21 cellular contexts compared by ENCODE assay signal in the genomic region with DNA sequence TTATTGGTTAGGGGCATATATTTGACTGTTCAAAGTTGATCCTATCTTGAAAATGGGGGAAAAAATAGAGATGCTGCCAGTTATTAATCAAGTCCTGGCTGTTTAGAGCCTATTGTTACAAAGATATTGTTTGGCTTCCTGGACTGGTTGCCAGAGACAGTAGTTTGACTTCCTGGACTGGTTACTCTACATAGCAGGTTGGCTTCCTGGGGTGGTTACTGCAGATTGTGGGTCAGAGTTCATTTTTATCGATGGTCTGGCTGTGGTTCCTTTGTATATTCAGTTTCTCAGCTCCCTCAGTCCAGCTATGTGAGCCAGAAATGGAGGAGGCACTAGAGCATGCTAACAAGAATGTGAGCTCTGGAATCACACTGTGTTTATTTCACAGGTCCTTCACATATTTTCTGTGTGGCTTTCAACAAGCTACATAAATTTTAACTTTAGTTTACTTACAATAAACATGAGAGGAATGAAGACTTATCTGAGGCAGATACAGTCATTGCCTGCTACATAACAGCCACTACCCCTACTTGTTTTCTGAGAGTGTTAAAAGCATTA.
"Had no signal": no experiment of that assay in that cellular context is flagged by ENCODE, and none has a peak within 500 bp of the region (broad histone marks: within the 10 kb centered on the region; RNA-seq: fewer than 3 reads in every experiment).

No MANE protein-coding gene starts in this region.

- H3K36me3 ChIP-seq: breast epithelium, colonic mucosa, esophagus squamous epithelium, lower lobe of right lung, vagina had no signal

- ATAC-seq: activated T-helper 17 cell treated with anti-CD3 and anti-CD28 coated beads, Interleukin-2, amount 50 U/mL, for 72 hours; effector memory CD8-positive, alpha-beta T cell; foreskin keratinocyte; left lobe of liver; sciatic nerve had no signal

- H3K4me3 ChIP-seq: breast epithelium, colonic mucosa, dorsolateral prefrontal cortex, esophagus squamous epithelium, lower lobe of right lung, testis, vagina had no signal

- DNase-seq: activated CD4-positive, alpha-beta T cell treated with anti-CD3 and anti-CD28 coated beads for 1 hour; activated T-cell treated with anti-CD3 and anti-CD28 coated beads, Interleukin-2, amount 50 U/mL, for 1 hour; amniotic stem cell; colonic mucosa; dorsolateral prefrontal cortex; effector memory CD8-positive, alpha-beta T cell; esophagus squamous epithelium; foreskin keratinocyte; lower lobe of right lung; naive B cell; nucleus accumbens; small intestine; stimulated activated CD4-positive, alpha-beta T cell treated with anti-CD3 and anti-CD28 coated beads, Interleukin-2, amount 100 ng/mL, for 24 hours; stimulated activated naive CD4-positive, alpha-beta T cell; T-helper 9 cell; testis had no signal

- H3K27me3 ChIP-seq: breast epithelium, colonic mucosa, dorsolateral prefrontal cortex, esophagus squamous epithelium, testis, vagina had no signal
